16 cellular contexts compared by ENCODE assay signal in the genomic region with DNA sequence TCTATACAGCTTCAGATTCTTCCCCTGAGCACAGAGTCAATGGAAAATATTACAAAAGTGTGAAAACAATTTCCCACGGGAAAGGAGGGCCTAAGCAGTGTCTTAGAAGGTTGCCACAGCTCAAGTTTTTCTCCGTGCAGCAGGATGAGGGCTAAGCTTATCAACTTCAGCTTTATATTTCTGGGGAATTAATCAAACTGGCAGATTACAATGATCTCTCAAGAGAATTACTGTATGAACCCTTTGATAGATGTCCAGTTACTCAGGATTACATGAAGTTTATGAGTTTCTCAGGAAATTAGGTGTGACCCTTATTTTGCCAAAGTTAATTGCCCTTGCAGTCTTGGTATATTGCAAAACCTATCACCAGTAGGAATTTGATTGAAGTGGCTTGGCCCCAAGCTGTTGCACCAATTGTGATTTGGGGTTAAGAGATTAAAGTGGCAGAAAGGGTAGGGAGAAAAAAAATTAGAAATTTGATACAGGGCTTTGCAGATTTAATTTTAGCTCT.
DNase-seq lines count a peak whose midpoint lies in the region; ATAC-seq, FAIRE-seq and TF ChIP-seq lines count a peak whose summit lies in the region.
"Had no signal": no experiment of that assay in that cellular context is flagged by ENCODE, and none has a peak within 500 bp of the region (broad histone marks: within the 10 kb centered on the region; RNA-seq: fewer than 3 reads in every experiment).

No MANE protein-coding gene starts in this region.

- TF ChIP-seq CTCF in A549 (IDR thresholded peaks at IDR 0.05) (no peak), HEK293 (tag by site-specific recombination; IDR thresholded peaks at IDR 0.05) (no peak), PC-9 (conservative IDR thresholded peaks at IDR 0.05) (no peak), nephron (IDR thresholded peaks at IDR 0.05; ENCODE audit: unreplicated experiment in 3 of 3) (no peak), brain microvascular endothelial cell (IDR thresholded peaks at IDR 0.05; ENCODE audit: low read depth, low read length, missing control alignments) (no peak)

- TF ChIP-seq RAD21 in A549 (conservative IDR thresholded peaks at IDR 0.05 in 1 of 2, IDR thresholded peaks at IDR 0.05 in 1 of 2) = no peak

- H4K20me1 ChIP-seq in PC-9 (ENCODE audit: insufficient read depth) = no peaks in the 10 kb centered on the region

- intact Hi-C loops in PC-9 (cut with micrococcal nuclease; ENCODE audit: unreplicated experiment) = no loop called here

- no peak overlapping the region for H3K4ac ChIP-seq in neuronal stem cell (ENCODE audit: low read length)

- H3K79me2 ChIP-seq in PC-9 (ENCODE audit: low read depth) = no peaks in the 10 kb centered on the region

- peaks cover 57% of the 10 kb centered on the region for H3K4me1 Mint-ChIP-seq in nephron
- H3K4me1 Mint-ChIP-seq: GM23338 had no signal

- WGBS in A549 (ENCODE audit: missing lambda C conversion rate) = 44% methylated on average over 2 of the region's 2 CpGs
- WGBS in neuronal stem cell (ENCODE audit: extremely low coverage in 2 of 2, insufficient read length in 2 of 2, insufficient replicate concordance in 1 of 2), 2 donors = no CpG with 5 or more reads among the region's 2 CpGs

- H3K27ac ChIP-seq in A549 = peak overlapping the region; percentile 57 to 61; a peak in 5 of 6 replicates
- H3K27ac ChIP-seq in HEK293 (ENCODE audit: extremely low read depth, low read depth, low read length) = peak overlapping the region; percentile 28; the same call in 1 of the 2 replicates
- H3K27ac ChIP-seq in PC-9 = peak overlapping the region; percentile 48
- no peak overlapping the region for H3K27ac ChIP-seq in brain microvascular endothelial cell
- H3K27ac ChIP-seq in neuronal stem cell (replicated peaks; ENCODE audit: low read length) = no peak overlapping the region

- H3K14ac ChIP-seq in neuronal stem cell (ENCODE audit: low read length) = no peak overlapping the region

- H2AFZ ChIP-seq in PC-9 (no peak overlapping the region), neuronal stem cell (ENCODE audit: low read length) (no peak overlapping the region)
- H2AFZ ChIP-seq: GM23338 had no signal

- H4K91ac ChIP-seq in neuronal stem cell (ENCODE audit: low read depth, low read length, poor library complexity) = no peak overlapping the region

- no peak overlapping the region for H3K4me3 ChIP-seq in A549
- no peak overlapping the region for H3K4me3 ChIP-seq in HEK293 (ENCODE audit: low read depth, low read length)
- no peak overlapping the region for H3K4me3 ChIP-seq in PC-9
- H3K4me3 ChIP-seq in brain microvascular endothelial cell (ENCODE audit: low read depth, low read length) = no peak overlapping the region
- no peak overlapping the region for H3K4me3 ChIP-seq in neuronal stem cell (ENCODE audit: low read length in 2 of 2)
- H3K4me3 ChIP-seq: GM23338 had no signal

- no peak for FAIRE-seq in A549 (lab: Jason Lieb, UNC)
- FAIRE-seq: HTR-8/SVneo had no signal

- H3K23ac ChIP-seq in neuronal stem cell (ENCODE audit: low read depth, low read length, poor library complexity) = no peak overlapping the region

- ATAC-seq in A549 = peak in 1 of 2 experiments; percentile 37; a peak in 2 of 6 replicates
- ATAC-seq: GM23338 had no signal

- H3K79me1 ChIP-seq in neuronal stem cell (ENCODE audit: low read depth, low read length) = no peaks in the 10 kb centered on the region

- H3K27me3 Mint-ChIP-seq in nephron (ENCODE audit: low read depth) = no peaks in the 10 kb centered on the region

- H2AK5ac ChIP-seq in neuronal stem cell (ENCODE audit: low read depth, low read length) = no peak overlapping the region

- H3K36me3 ChIP-seq in HEK293 (ENCODE audit: control insufficient read depth in 2 of 2, insufficient read depth in 1 of 2, low read length in 2 of 2) = no peaks in the 10 kb centered on the region
- H3K36me3 ChIP-seq in PC-9 (ENCODE audit: low read depth) = no peaks in the 10 kb centered on the region
- no peaks in the 10 kb centered on the region for H3K36me3 ChIP-seq in brain microvascular endothelial cell (replicated peaks)
- no peaks in the 10 kb centered on the region for H3K36me3 ChIP-seq in neuronal stem cell (replicated peaks in 1 of 2; ENCODE audit: control insufficient read depth in 2 of 2, insufficient read depth in 2 of 2, low read length in 2 of 2)

- H2BK5ac ChIP-seq in neuronal stem cell (ENCODE audit: low read length) = no peak overlapping the region

- in situ Hi-C loops in brain microvascular endothelial cell (cut with HindIII; ENCODE audit: low pct_ligation_motif_present, low sequenced_read_pairs) = no loop called here

- H2BK120ac ChIP-seq in neuronal stem cell (ENCODE audit: low read depth, low read length) = no peak overlapping the region

- no peaks in the 10 kb centered on the region for H3K9me3 Mint-ChIP-seq in nephron
- H3K9me3 Mint-ChIP-seq: GM23338 had no signal

- H2BK12ac ChIP-seq in neuronal stem cell (ENCODE audit: low read length) = no peak overlapping the region

- POLR2A ChIA-PET in A549 (lab: Yijun Ruan, JAX) = no interaction called here
- POLR2A ChIA-PET in HEK293 (lab: Yijun Ruan, JAX) = no interaction called here
- POLR2A ChIA-PET in PC-9 (lab: Charles Lee; ENCODE audit: unreplicated experiment) = no interaction called here

- H3K4me3 Mint-ChIP-seq in nephron = no peak overlapping the region
- H3K4me3 Mint-ChIP-seq: GM23338 had no signal

- TF ChIP-seq POLR2A in A549 (IDR thresholded peaks at IDR 0.05; ENCODE audit: low read length) = no peak

- H4K8ac ChIP-seq in neuronal stem cell (ENCODE audit: low read depth, low read length) = no peak overlapping the region

- DNase-seq in A549 (ENCODE audit: low read depth in 1 of 2, low spot score in 1 of 2) = peak in 1 of 2 experiments; percentile 27
- peak in 1 of 2 experiments; percentile 67 for DNase-seq in PC-9
- DNase-seq in brain microvascular endothelial cell = no peak
- no peak for DNase-seq in neuronal stem cell (ENCODE audit: low spot score)
- no peak for DNase-seq in amygdala (lab: John Stamatoyannopoulos, UW)
- DNase-seq: AML-193, Calu3, DND-41, NCI-H1048, NCI-H1694, NCI-H226, SIG-M5 had no signal

- no peaks in the 10 kb centered on the region for H3K9me2 ChIP-seq in PC-9 (ENCODE audit: insufficient read depth)

- H3K4me2 ChIP-seq in A549 (peak overlapping the region; percentile 53; the same call in 2 of the 3 replicates), PC-9 (no peak overlapping the region), neuronal stem cell (ENCODE audit: insufficient read depth, low read length, poor library complexity, severe bottlenecking) (no peak overlapping the region)
- H3K4me2 ChIP-seq: GM23338 had no signal

- H3K27ac Mint-ChIP-seq in nephron = peak overlapping the region; percentile 21 to 68 (median 51)
- H3K27ac Mint-ChIP-seq: GM23338 had no signal

- H3F3A ChIP-seq in PC-9 (ENCODE audit: insufficient read depth, low read depth) = peaks cover 4% of the 10 kb centered on the region

- no peak overlapping the region for H3K9ac ChIP-seq in neuronal stem cell (ENCODE audit: low read depth, low read length, poor library complexity)

- no peak overlapping the region for H3K18ac ChIP-seq in neuronal stem cell (ENCODE audit: low read length)

- H3K27me3 ChIP-seq in PC-9 (ENCODE audit: insufficient read depth, low read depth) = no peaks in the 10 kb centered on the region
- no peaks in the 10 kb centered on the region for H3K27me3 ChIP-seq in brain microvascular endothelial cell (replicated peaks)
- H3K27me3 ChIP-seq in neuronal stem cell (ENCODE audit: control insufficient read depth in 3 of 3, insufficient read depth in 3 of 3, low read depth in 1 of 3, low read length in 3 of 3) = no peaks in the 10 kb centered on the region

- no peak overlapping the region for H2BK15ac ChIP-seq in neuronal stem cell (ENCODE audit: low read length)

- H3K9me3 ChIP-seq in A549 (no peaks in the 10 kb centered on the region), HEK293 (ENCODE audit: control insufficient read depth, insufficient read depth, low read depth, low read length) (no peaks in the 10 kb centered on the region; the same call in 1 of the 2 replicates), PC-9 (ENCODE audit: insufficient read depth, low read depth) (no peaks in the 10 kb centered on the region), neuronal stem cell (replicated peaks in 1 of 2; ENCODE audit: control insufficient read depth in 2 of 2, insufficient read depth in 1 of 2, low read depth in 1 of 2, low read length in 2 of 2) (no peaks in the 10 kb centered on the region)

- H3K4me1 ChIP-seq in A549 (peaks cover 42% of the 10 kb centered on the region), HEK293 (ENCODE audit: control insufficient read depth, insufficient read depth, low read length) (peaks cover 34% of the 10 kb centered on the region), PC-9 (replicated peaks; ENCODE audit: insufficient read depth) (peaks cover 7% of the 10 kb centered on the region), neuronal stem cell (ENCODE audit: control insufficient read depth in 2 of 2, insufficient read depth in 1 of 2, low read depth in 1 of 2, low read length in 2 of 2) (peaks cover 1 to 21% of the 10 kb centered on the region in 2 donors)

- no TSS peak for BruUV-seq in PC-9 (replicated peaks; lab: Mats Ljungman, UMichigan)

- H3K36me3 Mint-ChIP-seq in nephron (ENCODE audit: low read depth) = no peaks in the 10 kb centered on the region

- TF ChIP-seq EP300 in A549 (IDR thresholded peaks at IDR 0.05) = no peak

- CTCF ChIA-PET in A549 (lab: Yijun Ruan, JAX) (interaction anchor here (0.6 kb wide), 1 partner anchor 151 kb away, joined by 3 read pairs; no protein-coding TSS in a partner anchor), HEK293 (lab: Yijun Ruan, JAX) (interaction anchor here (0.7 kb wide), 2 partner anchors 206 to 346 kb away, joined by 3 to 4 read pairs; no protein-coding TSS in a partner anchor), PC-9 (lab: Charles Lee) (no interaction called here)

TF ChIP-seq in A549, 52 proteins besides CTCF, POLR2A, EP300 and RAD21 (continues in another document):
- TF ChIP-seq RFX5 (IDR thresholded peaks at IDR 0.05) (no peak), KDM1A (IDR thresholded peaks at IDR 0.05; ENCODE audit: low read depth) (no peak), MAFK (IDR thresholded peaks at IDR 0.05; ENCODE audit: partially characterized antibody) (no peak), HDAC2 (IDR thresholded peaks at IDR 0.05) (no peak)

TF ChIP-seq in HEK293, 187 proteins besides CTCF, POLR2A, EP300 and RAD21 (continues in another document):
- TF ChIP-seq ZNF585B (tag by site-specific recombination; IDR thresholded peaks at IDR 0.05) (no peak), ZNF112 (tag by site-specific recombination; IDR thresholded peaks at IDR 0.05) (no peak)

Comparison
In these comparisons a context has a peak if more than half of its experiments do, and no peak if none do; other contexts are left out.
1. H3K27ac ChIP-seq: peak in A549 (2 of 2), HEK293 (single experiment) and PC-9 (single experiment); none in brain microvascular endothelial cell (single experiment) and neuronal stem cell (single experiment).